In the genomic region with DNA sequence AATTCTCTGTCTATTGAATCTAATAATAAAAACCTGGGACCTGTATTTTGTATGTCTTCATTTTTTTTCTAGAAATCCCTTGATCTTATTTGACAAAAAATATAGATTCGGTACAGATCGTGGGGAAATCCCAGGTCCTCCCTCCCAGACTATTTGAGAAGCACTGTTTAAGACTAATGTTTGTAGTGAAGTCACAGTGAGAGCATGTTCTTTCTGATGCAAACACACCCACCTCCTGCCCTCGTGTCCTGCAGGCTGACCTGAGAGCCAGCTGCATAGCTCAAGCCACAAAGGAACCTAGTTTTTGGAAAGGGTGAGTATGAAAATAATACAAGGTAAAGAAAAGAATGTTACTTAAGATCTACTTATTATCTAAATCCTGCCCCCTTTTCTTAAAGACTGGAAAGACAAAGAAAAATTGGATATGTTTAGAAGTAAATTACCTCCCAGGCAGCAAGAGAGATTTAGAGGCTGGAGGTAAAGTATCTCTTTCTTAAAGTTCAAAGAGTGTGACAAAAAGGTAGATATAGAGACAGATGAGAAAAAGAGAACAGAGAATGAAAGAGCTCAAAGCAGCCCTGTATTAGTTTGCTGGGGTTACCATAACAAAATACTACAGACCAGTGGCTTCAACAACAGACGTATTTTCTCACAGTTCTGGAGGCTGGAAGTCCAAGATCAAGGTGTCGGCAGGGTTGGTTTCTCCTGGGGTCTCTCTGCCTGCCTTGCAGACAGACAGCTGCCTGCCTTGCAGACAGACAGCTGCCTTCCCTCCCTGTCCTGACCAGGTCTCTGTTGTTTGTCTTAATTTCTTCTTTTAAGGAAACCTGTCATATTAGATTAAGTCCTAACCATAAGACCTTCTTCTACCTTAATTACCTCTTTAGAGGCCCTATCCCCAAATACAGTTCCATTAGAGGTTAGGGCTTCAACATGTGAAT, we compare ENCODE assay signal across 9 cellular contexts. TPM values are rescaled to one million over a fixed set of nuclear protein-coding genes. Genes with fewer than 3 reads are reported as not detected.
DNase-seq lines count a peak whose midpoint lies in the region; ATAC-seq and TF ChIP-seq lines count a peak whose summit lies in the region.
"Had no signal": no experiment of that assay in that cellular context is flagged by ENCODE, and none has a peak within 500 bp of the region (broad histone marks: within the 10 kb centered on the region; RNA-seq: fewer than 3 reads in every experiment).

No MANE protein-coding gene starts in this region.

- intact Hi-C loops in CD4-positive, alpha-beta T cell (cut with DNase I, micrococcal nuclease), result loop anchor here (1.0 to 10.0 kb wide), 5 partner anchors 135 to 470 kb away; no protein-coding TSS in a partner anchor

- no peak overlapping the region for H3K27ac Mint-ChIP-seq in effector memory CD8-positive, alpha-beta T cell
- H3K27ac Mint-ChIP-seq in CD4-positive, alpha-beta T cell, result no peak overlapping the region
- no peak overlapping the region for H3K27ac Mint-ChIP-seq in activated CD4-positive, alpha-beta memory T cell treated with anti-CD3 and anti-CD28 coated beads, Interleukin-2, amount 10 ng/mL, durations not matched to agents 7 days and 5 days

- H3K27me3 ChIP-seq in CD4-positive, alpha-beta T cell (ENCODE audit: control insufficient read depth, insufficient read depth, low read length), result no peaks in the 10 kb centered on the region

- no peaks in the 10 kb centered on the region for H3K9me3 Mint-ChIP-seq in effector memory CD8-positive, alpha-beta T cell
- H3K9me3 Mint-ChIP-seq in CD4-positive, alpha-beta T cell, result no peaks in the 10 kb centered on the region
- H3K9me3 Mint-ChIP-seq in activated CD4-positive, alpha-beta memory T cell treated with anti-CD3 and anti-CD28 coated beads, Interleukin-2, amount 10 ng/mL, durations not matched to agents 7 days and 5 days, result no peaks in the 10 kb centered on the region

- POLR2A ChIA-PET in CD4-positive, alpha-beta T cell (lab: Charles Lee), result no interaction called here
- POLR2A ChIA-PET in activated CD4-positive, alpha-beta memory T cell treated with anti-CD3 and anti-CD28 coated beads, Interleukin-2, amount 10 ng/mL, durations not matched to agents 7 days and 5 days (lab: Charles Lee), result no interaction called here

- no peaks in the 10 kb centered on the region for H3K36me3 Mint-ChIP-seq in effector memory CD8-positive, alpha-beta T cell (ENCODE audit: insufficient read depth)
- H3K36me3 Mint-ChIP-seq in CD4-positive, alpha-beta T cell (ENCODE audit: low read depth), result no peaks in the 10 kb centered on the region
- no peaks in the 10 kb centered on the region for H3K36me3 Mint-ChIP-seq in activated CD4-positive, alpha-beta memory T cell treated with anti-CD3 and anti-CD28 coated beads, Interleukin-2, amount 10 ng/mL, durations not matched to agents 7 days and 5 days (ENCODE audit: low read depth)
- H3K36me3 Mint-ChIP-seq: CD4-positive, alpha-beta memory T cell had no signal

- H3K9me3 ChIP-seq in CD4-positive, alpha-beta T cell (ENCODE audit: control insufficient read depth, low read length), result no peaks in the 10 kb centered on the region

- peak; percentile 24 for ATAC-seq in GM18867 (IDR thresholded peaks at IDR 0.05; ENCODE audit: unreplicated experiment)
- peak; percentile 38 for ATAC-seq in GM21717 (IDR thresholded peaks at IDR 0.05; ENCODE audit: unreplicated experiment)
- ATAC-seq in HG03159 (IDR thresholded peaks at IDR 0.05; ENCODE audit: unreplicated experiment), result peak; percentile 34
- ATAC-seq in effector memory CD8-positive, alpha-beta T cell (replicated peaks), result peak; percentile 14
- ATAC-seq in CD4-positive, alpha-beta T cell (ENCODE audit: poor library complexity), result no peak

- H3K4me3 Mint-ChIP-seq in effector memory CD8-positive, alpha-beta T cell, result no peak overlapping the region
- no peak overlapping the region for H3K4me3 Mint-ChIP-seq in CD4-positive, alpha-beta T cell
- H3K4me3 Mint-ChIP-seq in activated CD4-positive, alpha-beta memory T cell treated with anti-CD3 and anti-CD28 coated beads, Interleukin-2, amount 10 ng/mL, durations not matched to agents 7 days and 5 days, result no peak overlapping the region

- TF ChIP-seq CTCF in CD4-positive, alpha-beta T cell (IDR thresholded peaks at IDR 0.05), result no peak

- peaks cover 0 to 5% of the 10 kb centered on the region in 2 donors for H3K4me1 Mint-ChIP-seq in effector memory CD8-positive, alpha-beta T cell (ENCODE audit: low read depth in 2 of 2)
- H3K4me1 Mint-ChIP-seq in CD4-positive, alpha-beta T cell (ENCODE audit: low read depth), result peaks cover 6% of the 10 kb centered on the region
- no peaks in the 10 kb centered on the region for H3K4me1 Mint-ChIP-seq in activated CD4-positive, alpha-beta memory T cell treated with anti-CD3 and anti-CD28 coated beads, Interleukin-2, amount 10 ng/mL, durations not matched to agents 7 days and 5 days

- no peak for DNase-seq in effector memory CD8-positive, alpha-beta T cell
- DNase-seq in CD4-positive, alpha-beta T cell, result no peak
- DNase-seq in DMS153 (lab: John Stamatoyannopoulos, UW) (no peak), ureter (ENCODE audit: low spot score) (no peak)
- DNase-seq in activated CD4-positive, alpha-beta memory T cell treated with anti-CD3 and anti-CD28 coated beads, Interleukin-2, amount 10 ng/mL, durations not matched to agents 7 days and 5 days, result no peak

- CTCF ChIA-PET in CD4-positive, alpha-beta T cell (lab: Charles Lee), result interaction anchor here (1.6 kb wide), 1 partner anchor 324 kb away, joined by 5 read pairs; no protein-coding TSS in a partner anchor
- CTCF ChIA-PET in activated CD4-positive, alpha-beta memory T cell treated with anti-CD3 and anti-CD28 coated beads, Interleukin-2, amount 10 ng/mL, durations not matched to agents 7 days and 5 days (lab: Charles Lee), result interaction anchor here (0.6 to 4.7 kb wide), 12 partner anchors 9 to 326 kb away, joined by 3 to 51 read pairs (median 10); no protein-coding TSS in a partner anchor

- no peak overlapping the region for H3K27ac ChIP-seq in CD4-positive, alpha-beta T cell (ENCODE audit: low read depth, low read length)

- H3K27me3 Mint-ChIP-seq in effector memory CD8-positive, alpha-beta T cell, result peaks cover 10 to 12% of the 10 kb centered on the region in 2 donors
- H3K27me3 Mint-ChIP-seq in CD4-positive, alpha-beta T cell, result peaks cover 16% of the 10 kb centered on the region
- peaks cover 10% of the 10 kb centered on the region for H3K27me3 Mint-ChIP-seq in activated CD4-positive, alpha-beta memory T cell treated with anti-CD3 and anti-CD28 coated beads, Interleukin-2, amount 10 ng/mL, durations not matched to agents 7 days and 5 days

RNA-seq across cellular contexts. Expression of a gene that starts 20.4 kb away (rescaled TPM):
- total RNA-seq in CD4-positive, alpha-beta T cell, result 10 to 100 TPM; 49.4 to 54.3 TPM
- 10 to 100 TPM; 71.0 to 72.9 TPM for total RNA-seq in activated CD4-positive, alpha-beta memory T cell treated with anti-CD3 and anti-CD28 coated beads, Interleukin-2, amount 10 ng/mL, durations not matched to agents 7 days and 5 days
- 89.1 TPM for total RNA-seq in ureter
